Comparison of ENCODE assay signal across 15 cellular contexts in genomic region chr19:54429545-54430227, GRCh38. TPM values are rescaled to one million over a fixed set of nuclear protein-coding genes. Genes with fewer than 3 reads are reported as not detected.
DNase-seq lines count a peak whose midpoint lies in the region; ATAC-seq, FAIRE-seq and TF ChIP-seq lines count a peak whose summit lies in the region.
"Had no signal": no experiment of that assay in that cellular context is flagged by ENCODE, and none has a peak within 500 bp of the region (broad histone marks: within the 10 kb centered on the region; RNA-seq: fewer than 3 reads in every experiment).

No MANE protein-coding gene starts in this region.

- no peak for TF ChIP-seq EP300 in H1 (IDR thresholded peaks at IDR 0.05; ENCODE audit: borderline replicate concordance in 1 of 2, low read depth in 2 of 2, low read length in 2 of 2)

- H3K27me3 Mint-ChIP-seq in progenitor cell of endocrine pancreas: peaks cover 52% of the 10 kb centered on the region
- peaks cover 8% of the 10 kb centered on the region for H3K27me3 Mint-ChIP-seq in activated CD8-positive, alpha-beta T cell treated with anti-CD3 and anti-CD28 coated beads, Interleukin-2, amount 10 ng/mL, durations not matched to agents 7 days and 5 days (ENCODE audit: low read depth)

- no peaks in the 10 kb centered on the region for H3K9me3 Mint-ChIP-seq in progenitor cell of endocrine pancreas (ENCODE audit: low read depth)
- H3K9me3 Mint-ChIP-seq in activated CD8-positive, alpha-beta T cell treated with anti-CD3 and anti-CD28 coated beads, Interleukin-2, amount 10 ng/mL, durations not matched to agents 7 days and 5 days (ENCODE audit: insufficient read depth): no peaks in the 10 kb centered on the region

- H3K27ac Mint-ChIP-seq in progenitor cell of endocrine pancreas: no peak overlapping the region
- no peak overlapping the region for H3K27ac Mint-ChIP-seq in activated CD8-positive, alpha-beta T cell treated with anti-CD3 and anti-CD28 coated beads, Interleukin-2, amount 10 ng/mL, durations not matched to agents 7 days and 5 days
- H3K27ac Mint-ChIP-seq: T-helper 17 cell had no signal

- no peak overlapping the region for H2BK12ac ChIP-seq in H1 (ENCODE audit: low read depth, low read length)

- peak in 1 of 2 experiments; percentile 39; a peak in 1 of 3 replicates for TF ChIP-seq POLR2A in H1 (IDR thresholded peaks at IDR 0.05; ENCODE audit: control extremely low read depth in 1 of 2, low read depth in 2 of 2, low read length in 2 of 2)

- no peak overlapping the region for H4K8ac ChIP-seq in H1 (ENCODE audit: extremely low read depth, insufficient read depth, low read length)

- H3K36me3 Mint-ChIP-seq in progenitor cell of endocrine pancreas (ENCODE audit: insufficient read depth): peaks cover 11% of the 10 kb centered on the region
- no peaks in the 10 kb centered on the region for H3K36me3 Mint-ChIP-seq in activated CD8-positive, alpha-beta T cell treated with anti-CD3 and anti-CD28 coated beads, Interleukin-2, amount 10 ng/mL, durations not matched to agents 7 days and 5 days (ENCODE audit: low read depth)

- no peak overlapping the region for H2BK5ac ChIP-seq in H1 (ENCODE audit: low read depth, low read length)

- ATAC-seq in activated CD8-positive, alpha-beta T cell treated with anti-CD3 and anti-CD28 coated beads, Interleukin-2, amount 10 ng/mL, durations not matched to agents 7 days and 5 days: no peak

- H4K20me1 ChIP-seq in H1 (replicated peaks in 1 of 2; ENCODE audit: control insufficient read depth in 1 of 2, insufficient read depth in 2 of 2, low read length in 2 of 2): peaks cover 7 to 14% of the 10 kb centered on the region in 2 experiments

- H4K5ac ChIP-seq in H1 (ENCODE audit: insufficient read length, low read depth, low read length): no peak overlapping the region

- FAIRE-seq in D721Med (lab: Jason Lieb, UNC) (no peak), H1 (lab: Jason Lieb, UNC) (no peak)

- H3K18ac ChIP-seq in H1 (ENCODE audit: extremely low read depth, low read length): no peak overlapping the region; the same call in 1 of the 2 replicates

- H2BK15ac ChIP-seq in H1 (ENCODE audit: low read length): no peak overlapping the region

- H2BK120ac ChIP-seq in H1 (replicated peaks; ENCODE audit: low read depth, low read length): no peak overlapping the region

- 68% methylated on average over 13 of the region's 13 CpGs for WGBS in HUES64
- 70% methylated on average over 11 of the region's 13 CpGs; no CpG with 5 or more reads in 1 of the 2 experiments for WGBS in H1 (ENCODE audit: extremely low coverage in 1 of 2, insufficient coverage in 1 of 2, insufficient read length in 1 of 2, insufficient replicate concordance in 2 of 2, low coverage in 1 of 2, low lambda C conversion rate in 2 of 2, missing lambda C conversion rate in 1 of 2), 2 experiments

- no peak overlapping the region for H3K14ac ChIP-seq in H1 (ENCODE audit: insufficient read length)

- no peaks in the 10 kb centered on the region for H3K9me3 ChIP-seq in HUES64 (ENCODE audit: insufficient read depth, low read depth, low read length)
- no peaks in the 10 kb centered on the region for H3K9me3 ChIP-seq in H1 (ENCODE audit: insufficient read depth in 2 of 2, low read depth in 1 of 2, low read length in 1 of 2)

- H3K4me3 Mint-ChIP-seq in progenitor cell of endocrine pancreas (ENCODE audit: low read depth): no peak overlapping the region
- H3K4me3 Mint-ChIP-seq in activated CD8-positive, alpha-beta T cell treated with anti-CD3 and anti-CD28 coated beads, Interleukin-2, amount 10 ng/mL, durations not matched to agents 7 days and 5 days: no peak overlapping the region
- H3K4me3 Mint-ChIP-seq: T-helper 17 cell had no signal

- H3K27me3 ChIP-seq in HUES64 (ENCODE audit: insufficient read depth, low read length): peaks cover 2% of the 10 kb centered on the region; the same call in 1 of the 2 replicates
- H3K27me3 ChIP-seq in H1 (replicated peaks in 1 of 4; ENCODE audit: control insufficient read depth in 3 of 4, extremely low read depth in 1 of 4, insufficient read depth in 3 of 4, low read length in 3 of 4): peaks cover 0 to 3% (median 0%) of the 10 kb centered on the region in 4 experiments; a peak in 2 of 7 replicates

- no peak overlapping the region for H2AFZ ChIP-seq in H1 (ENCODE audit: low read length)

- H3K23me2 ChIP-seq in H1 (ENCODE audit: low read depth, low read length): peaks cover 2% of the 10 kb centered on the region

- H3K79me1 ChIP-seq in H1 (ENCODE audit: low read depth, low read length): no peaks in the 10 kb centered on the region; the same call in 1 of the 2 replicates

- no peak overlapping the region for H3K23ac ChIP-seq in H1 (ENCODE audit: insufficient read length)

- POLR2A ChIA-PET in H1 (lab: Charles Lee; ENCODE audit: partially characterized antibody): interaction anchor here (0.6 to 13.5 kb wide), 10 partner anchors 9 to 43 kb away, joined by 3 to 133 read pairs (median 4); partner anchors contain the start of genes CDC42EP5, LENG8, LENG9 and TTYH1
- POLR2A ChIA-PET in activated CD8-positive, alpha-beta T cell treated with anti-CD3 and anti-CD28 coated beads, Interleukin-2, amount 10 ng/mL, durations not matched to agents 7 days and 5 days (lab: Charles Lee): interaction anchor here (1.4 to 2.0 kb wide), 2 partner anchors 19 to 34 kb away, joined by 4 to 7 read pairs; partner anchors contain the start of genes LENG8 and LENG9

- no peak overlapping the region for H2AK5ac ChIP-seq in H1 (ENCODE audit: low read depth, low read length)

- TF ChIP-seq RAD21 in H1 (IDR thresholded peaks at IDR 0.05 in 1 of 2, conservative IDR thresholded peaks at IDR 0.05 in 1 of 2; ENCODE audit: low read depth in 2 of 2, low read length in 2 of 2): no peak; a peak in 1 of 4 replicates

- peaks cover 4% of the 10 kb centered on the region for H3K4me1 Mint-ChIP-seq in progenitor cell of endocrine pancreas (ENCODE audit: low read depth)
- peaks cover 8% of the 10 kb centered on the region for H3K4me1 Mint-ChIP-seq in activated CD8-positive, alpha-beta T cell treated with anti-CD3 and anti-CD28 coated beads, Interleukin-2, amount 10 ng/mL, durations not matched to agents 7 days and 5 days (ENCODE audit: low read depth)

- peak; percentile 11 for DNase-seq in D721Med (ENCODE audit: insufficient read length, low spot score)
- DNase-seq in H1 (ENCODE audit: low read depth in 1 of 2, low spot score in 2 of 2): peak in 1 of 2 experiments; percentile 59
- no peak for DNase-seq in progenitor cell of endocrine pancreas (ENCODE audit: low spot score, unreplicated experiment)
- no peak for DNase-seq in activated CD8-positive, alpha-beta T cell treated with anti-CD3 and anti-CD28 coated beads, Interleukin-2, amount 10 ng/mL, durations not matched to agents 7 days and 5 days
- DNase-seq in DMS153 (lab: John Stamatoyannopoulos, UW): no peak
- DNase-seq in activated gamma-delta T cell treated with Interleukin-2 at 50 U/mL for 16 hours: no peak
- DNase-seq: activated CD4-positive, alpha-beta T cell treated with anti-CD3 and anti-CD28 coated beads for 1 hour; activated naive CD4-positive, alpha-beta T cell treated with Interleukin-2 at 50 U/mL for 16 hours; hippocampal formation; NCI-H1105 treated with DMSO at 0.1 percent for 48 hours; NCI-H226; Right ventricle myocardium superior; stimulated activated CD4-positive, alpha-beta T cell treated with anti-CD3 and anti-CD28 coated beads, Interleukin-12 subunit alpha, Interleukin-12 subunit beta, amount 100 ng/mL, for 4 hours; T-helper 17 cell had no signal

- H3K9ac ChIP-seq in HUES64 (ENCODE audit: low read depth, low read length) (no peak overlapping the region; the same call in 1 of the 2 replicates), H1 (replicated peaks in 1 of 4; ENCODE audit: extremely low read depth in 1 of 4, low read depth in 3 of 4, low read length in 3 of 4) (no peak overlapping the region)

- H2BK20ac ChIP-seq in H1 (ENCODE audit: low read length): no peak overlapping the region

- no peak overlapping the region for H3K56ac ChIP-seq in H1 (replicated peaks; ENCODE audit: insufficient read length, low read depth, low read length)

- CTCF ChIA-PET in H1 (lab: Charles Lee; ENCODE audit: partially characterized antibody): interaction anchor here (0.9 to 7.2 kb wide), 7 partner anchors 9 to 73 kb away, joined by 3 to 42 read pairs (median 26); partner anchors contain the start of gene TTYH1
- CTCF ChIA-PET in activated CD8-positive, alpha-beta T cell treated with anti-CD3 and anti-CD28 coated beads, Interleukin-2, amount 10 ng/mL, durations not matched to agents 7 days and 5 days (lab: Charles Lee): interaction anchor here (1.4 kb wide), 2 partner anchors 9 to 38 kb away, joined by 4 to 5 read pairs; no protein-coding TSS in a partner anchor

- 0 out of 2 replicates have a peak, but pooled peaks cover under 1% of the 10 kb centered on the region for H3K36me3 ChIP-seq in HUES64 (ENCODE audit: insufficient read depth, low read length)
- H3K36me3 ChIP-seq in H1 (ENCODE audit: control insufficient read depth in 2 of 4, insufficient read depth in 4 of 4, low read length in 3 of 4): peaks cover 0 to 11% (median 1%) of the 10 kb centered on the region in 4 experiments; a peak in 4 of 8 replicates

- no peak overlapping the region for H4K91ac ChIP-seq in H1 (replicated peaks; ENCODE audit: insufficient read length, low read length)

- peak overlapping the region; percentile 73 to 96; a peak in 3 of 4 replicates for H3K4me2 ChIP-seq in H1 (ENCODE audit: insufficient read depth in 1 of 2, low read depth in 2 of 2, low read length in 2 of 2)

- TF ChIP-seq CTCF in D721Med (IDR thresholded peaks at IDR 0.05; ENCODE audit: insufficient read depth, missing control alignments) (no peak), H1 (IDR thresholded peaks at IDR 0.05; ENCODE audit: control extremely low read depth in 1 of 3, insufficient read depth in 1 of 3, low read depth in 1 of 3, low read length in 3 of 3) (0 out of 4 replicates have a peak, but pooled peaks of 1 of the 3 experiments have one; percentile 3), progenitor cell of endocrine pancreas (IDR thresholded peaks at IDR 0.05; ENCODE audit: unreplicated experiment) (peak; percentile 9)

- H3K79me2 ChIP-seq in H1 (ENCODE audit: control insufficient read depth in 1 of 2, insufficient read depth in 2 of 2, low read length in 2 of 2): no peaks in the 10 kb centered on the region

- H3K27ac ChIP-seq in HUES64 (ENCODE audit: low read depth, low read length) (no peak overlapping the region), H1 (ENCODE audit: low read depth, low read length) (no peak overlapping the region)

- no peak overlapping the region for H3K4ac ChIP-seq in H1 (replicated peaks; ENCODE audit: insufficient read length, low read depth, low read length)

- H3K4me1 ChIP-seq in HUES64 (ENCODE audit: insufficient read depth, low read length): peaks cover 4% of the 10 kb centered on the region; the same call in 1 of the 2 replicates
- H3K4me1 ChIP-seq in H1 (replicated peaks in 1 of 4; ENCODE audit: control insufficient read depth in 3 of 4, insufficient read depth in 4 of 4, low read length in 3 of 4): peaks cover 0 to 21% (median 5%) of the 10 kb centered on the region in 4 experiments; a peak in 5 of 7 replicates

- H3K4me3 ChIP-seq in HUES64 (ENCODE audit: low read length) (peak overlapping the region; percentile 67; the same call in 1 of the 2 replicates), H1 (ENCODE audit: extremely low read depth in 1 of 4, insufficient read depth in 2 of 4, low read depth in 3 of 4, low read length in 4 of 4) (peak overlapping the region in 1 of 4 experiments; percentile 67; a peak in 1 of 8 replicates)

RNA-seq across cellular contexts. Expression of gene TTYH1, which starts 14.4 kb away (rescaled TPM):
- polyA plus RNA-seq in HUES64 (2013, experiment 1 of 2): 33.4 TPM
- polyA plus RNA-seq in HUES64 (2013, experiment 2 of 2): 48.4 TPM
- total RNA-seq in H1 (2021; fragmentation: NEBNext Ultra II Directional; extraction: Animal tissue kit (Norgen Biotek cat#: 25700)): 24.3 and 26.7 TPM in 2 replicates
- polyA plus RNA-seq in H1 (2011; rRNA removed): 46.5 and 92.1 TPM in 2 replicates
- polyA plus RNA-seq in H1 (2011; cell fraction: cytosol; rRNA removed): 41.6 TPM
- 72.1 TPM for polyA plus RNA-seq in H1 (2011; cell fraction: nucleus; rRNA removed)
- 14.7 to 48.5 TPM (median 38.0 TPM) in 4 replicates for polyA plus RNA-seq in H1 (2012, experiment 1 of 2)
- polyA plus RNA-seq in H1 (2012, experiment 2 of 2): 32.8 TPM
- 51.0 TPM for polyA plus RNA-seq in H1 (2013, experiment 1 of 2)
- 53.6 TPM for polyA plus RNA-seq in H1 (2013, experiment 2 of 2)
- polyA minus RNA-seq in H1 (2011; rRNA and poly(A)+ RNA removed): 16.3 and 25.9 TPM in 2 replicates
- polyA minus RNA-seq in H1 (2011; cell fraction: cytosol; rRNA and poly(A)+ RNA removed): 27.7 TPM
- polyA minus RNA-seq in H1 (2011; cell fraction: nucleus; rRNA and poly(A)+ RNA removed): 16.1 TPM
- 133 and 144 TPM in 2 replicates for total RNA-seq in progenitor cell of endocrine pancreas
- total RNA-seq in activated CD8-positive, alpha-beta T cell treated with anti-CD3 and anti-CD28 coated beads, Interleukin-2, amount 10 ng/mL, durations not matched to agents 7 days and 5 days: 1 to 10 TPM in 1 of 2 experiments, under 1 TPM in 1; 0.99 to 1.3 TPM
- total RNA-seq: T-helper 17 cell had no signal

RNA-seq across cellular contexts. Expression of gene LENG8, which starts 19.3 kb away (rescaled TPM):
- 50.6 TPM for polyA plus RNA-seq in HUES64 (2013, experiment 1 of 2)
- 50.8 TPM for polyA plus RNA-seq in HUES64 (2013, experiment 2 of 2)
- total RNA-seq in H1 (2021; fragmentation: NEBNext Ultra II Directional; extraction: Animal tissue kit (Norgen Biotek cat#: 25700)): 108 TPM in 2 replicates
- polyA plus RNA-seq in H1 (2011; rRNA removed): 62.2 and 113 TPM in 2 replicates
- polyA plus RNA-seq in H1 (2011; cell fraction: cytosol; rRNA removed): 82.3 TPM
- polyA plus RNA-seq in H1 (2011; cell fraction: nucleus; rRNA removed): 580 TPM
- polyA plus RNA-seq in H1 (2012, experiment 1 of 2): 100 to 168 TPM (median 138 TPM) in 4 replicates
- polyA plus RNA-seq in H1 (2012, experiment 2 of 2): 126 TPM
- 120 TPM for polyA plus RNA-seq in H1 (2013, experiment 1 of 2)
- polyA plus RNA-seq in H1 (2013, experiment 2 of 2): 103 TPM
- 58.2 and 88.9 TPM in 2 replicates for polyA minus RNA-seq in H1 (2011; rRNA and poly(A)+ RNA removed)
- polyA minus RNA-seq in H1 (2011; cell fraction: cytosol; rRNA and poly(A)+ RNA removed): 42.4 TPM
- 91.6 TPM for polyA minus RNA-seq in H1 (2011; cell fraction: nucleus; rRNA and poly(A)+ RNA removed)
- total RNA-seq in progenitor cell of endocrine pancreas: 188 and 210 TPM in 2 replicates
- total RNA-seq in activated CD8-positive, alpha-beta T cell treated with anti-CD3 and anti-CD28 coated beads, Interleukin-2, amount 10 ng/mL, durations not matched to agents 7 days and 5 days: 100 to 1,000 TPM; 171 to 181 TPM

RNA-seq across cellular contexts. Expression of gene LENG9, which starts 33.9 kb away (rescaled TPM):
- 0.60 TPM for polyA plus RNA-seq in HUES64 (2013, experiment 1 of 2)
- 0.51 TPM for polyA plus RNA-seq in HUES64 (2013, experiment 2 of 2)
- total RNA-seq in H1 (2021; fragmentation: NEBNext Ultra II Directional; extraction: Animal tissue kit (Norgen Biotek cat#: 25700)): 3.9 and 4.0 TPM in 2 replicates
- 1.6 and 2.6 TPM in 2 replicates for polyA plus RNA-seq in H1 (2011; rRNA removed)
- polyA plus RNA-seq in H1 (2011; cell fraction: cytosol; rRNA removed): 2.5 TPM
- polyA plus RNA-seq in H1 (2011; cell fraction: nucleus; rRNA removed): 2.5 TPM
- 2.4 to 5.0 TPM (median 3.8 TPM) in 4 replicates for polyA plus RNA-seq in H1 (2012, experiment 1 of 2)
- polyA plus RNA-seq in H1 (2012, experiment 2 of 2): 2.3 TPM
- polyA plus RNA-seq in H1 (2013, experiment 1 of 2): 1.8 TPM
- polyA plus RNA-seq in H1 (2013, experiment 2 of 2): 1.5 TPM
- 1.3 and 1.7 TPM in 2 replicates for polyA minus RNA-seq in H1 (2011; rRNA and poly(A)+ RNA removed)
- 3.4 TPM for polyA minus RNA-seq in H1 (2011; cell fraction: cytosol; rRNA and poly(A)+ RNA removed)
- polyA minus RNA-seq in H1 (2011; cell fraction: nucleus; rRNA and poly(A)+ RNA removed): 7.7 TPM
- 0.72 and 0.75 TPM in 2 replicates for total RNA-seq in progenitor cell of endocrine pancreas
- total RNA-seq in activated CD8-positive, alpha-beta T cell treated with anti-CD3 and anti-CD28 coated beads, Interleukin-2, amount 10 ng/mL, durations not matched to agents 7 days and 5 days: 1 to 10 TPM; 5.3 to 5.6 TPM

RNA-seq across cellular contexts. Expression of gene CDC42EP5, which starts 43.4 kb away (rescaled TPM):
- polyA plus RNA-seq in HUES64 (2013, experiment 1 of 2): 1.2 TPM
- 2.9 TPM for polyA plus RNA-seq in HUES64 (2013, experiment 2 of 2)
- 2.1 and 4.8 TPM in 2 replicates for total RNA-seq in H1 (2021; fragmentation: NEBNext Ultra II Directional; extraction: Animal tissue kit (Norgen Biotek cat#: 25700))
- 1.8 and 4.2 TPM in 2 replicates for polyA plus RNA-seq in H1 (2011; rRNA removed)
- 3.5 TPM for polyA plus RNA-seq in H1 (2011; cell fraction: cytosol; rRNA removed)
- polyA plus RNA-seq in H1 (2011; cell fraction: nucleus; rRNA removed): 2.8 TPM
- 1.8 to 4.6 TPM (median 2.9 TPM) in 4 replicates for polyA plus RNA-seq in H1 (2012, experiment 1 of 2)
- 6.6 TPM for polyA plus RNA-seq in H1 (2012, experiment 2 of 2)
- 5.2 TPM for polyA plus RNA-seq in H1 (2013, experiment 1 of 2)
- 6.3 TPM for polyA plus RNA-seq in H1 (2013, experiment 2 of 2)
- 0.22 TPM in 1 of 2 replicates, not detected in the other for polyA minus RNA-seq in H1 (2011; rRNA and poly(A)+ RNA removed)
- polyA minus RNA-seq in H1 (2011; cell fraction: cytosol; rRNA and poly(A)+ RNA removed): 4.1 TPM
- 1.8 TPM for polyA minus RNA-seq in H1 (2011; cell fraction: nucleus; rRNA and poly(A)+ RNA removed)
- total RNA-seq in progenitor cell of endocrine pancreas: 1.6 and 2.1 TPM in 2 replicates
- total RNA-seq in activated CD8-positive, alpha-beta T cell treated with anti-CD3 and anti-CD28 coated beads, Interleukin-2, amount 10 ng/mL, durations not matched to agents 7 days and 5 days: not detected
- total RNA-seq: T-helper 17 cell had no signal

Comparison
In these comparisons a context has a peak if more than half of its experiments do, and no peak if none do; other contexts are left out.
1. RNA of gene TTYH1, which starts 14.4 kb away (total RNA-seq): 133 to 144 TPM in progenitor cell of endocrine pancreas and 24.3 to 26.7 TPM in H1; 0.99 to 1.3 TPM in activated CD8-positive, alpha-beta T cell treated with anti-CD3 and anti-CD28 coated beads, Interleukin-2, amount 10 ng/mL, durations not matched to agents 7 days and 5 days; every median in the first group is over 10 times any median in the second.